In the genomic region with DNA sequence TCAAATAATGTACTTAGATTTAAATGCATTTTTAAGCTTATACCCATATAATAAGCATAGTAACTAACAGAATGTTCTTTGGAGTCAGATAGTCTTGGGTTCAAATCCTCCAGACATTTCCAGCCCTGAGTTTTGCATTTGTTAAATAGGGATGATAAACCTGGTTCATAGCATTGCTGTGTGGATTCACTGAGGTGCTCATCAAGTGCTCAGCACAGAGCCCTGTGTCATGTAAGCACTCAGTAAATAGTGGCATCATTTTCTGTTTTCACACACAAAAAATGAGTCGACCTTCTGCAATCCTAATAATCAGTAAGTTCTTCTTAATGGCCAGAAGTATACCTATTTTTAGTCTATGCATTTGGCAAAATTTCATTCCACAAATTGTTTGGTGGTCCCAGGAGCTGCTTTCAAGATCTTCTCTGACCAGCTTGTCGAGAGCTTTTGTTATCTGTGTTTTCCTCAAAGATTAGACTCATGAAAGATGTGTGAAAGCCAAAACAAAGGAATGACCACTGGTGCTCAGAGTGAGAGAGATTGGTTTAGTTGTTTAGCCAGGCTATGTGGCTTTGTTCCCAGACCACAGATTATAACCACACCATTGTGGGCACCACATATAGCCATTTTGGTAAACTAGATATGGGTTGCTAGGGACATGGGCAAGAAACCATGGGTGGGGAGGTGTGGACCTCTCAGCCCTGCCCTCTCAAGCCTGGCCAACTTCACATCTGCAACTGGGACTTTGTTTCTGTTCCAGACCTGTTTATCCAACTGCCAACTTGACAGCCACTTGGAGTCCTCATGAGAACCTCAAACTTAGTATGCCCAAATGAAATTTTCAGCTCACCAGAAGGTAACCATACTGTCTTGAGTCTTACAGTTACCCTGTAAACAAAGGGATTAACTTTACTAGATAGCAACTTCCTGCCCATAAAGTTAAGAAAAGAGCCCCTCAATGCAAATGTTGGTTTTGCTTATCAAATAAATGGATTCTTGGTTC, we compare ENCODE assay signal across 16 cellular contexts.
"Had no signal": no experiment of that assay in that cellular context is flagged by ENCODE, and none has a peak within 500 bp of the region (broad histone marks: within the 10 kb centered on the region; RNA-seq: fewer than 3 reads in every experiment).

No MANE protein-coding gene starts in this region.

- H3K27me3 ChIP-seq: breast epithelium, esophagus muscularis mucosa, sigmoid colon had no signal

- H3K4me3 ChIP-seq: breast epithelium, esophagus muscularis mucosa, lower lobe of right lung, sigmoid colon had no signal

- H3K36me3 ChIP-seq: breast epithelium, esophagus muscularis mucosa, lower lobe of right lung, sigmoid colon had no signal

- H3K9me3 ChIP-seq: breast epithelium, esophagus muscularis mucosa, lower lobe of right lung, sigmoid colon had no signal

- H3K27ac ChIP-seq: breast epithelium, esophagus muscularis mucosa, lower lobe of right lung, sigmoid colon had no signal

- ATAC-seq: activated T-cell treated with anti-CD3 and anti-CD28 coated beads, Interleukin-2, amount 50 U/mL, for 72 hours; left cardiac atrium; lower lobe of right lung; naive thymus-derived CD8-positive, alpha-beta T cell; WTC11 had no signal

- H3K4me1 ChIP-seq: breast epithelium, lower lobe of right lung, sigmoid colon had no signal

- DNase-seq: activated CD4-positive, alpha-beta T cell treated with anti-CD3 and anti-CD28 coated beads, Interleukin-2, amount 10 ng/mL, durations not matched to agents 7 days and 5 days; activated naive CD8-positive, alpha-beta T cell treated with anti-CD3 and anti-CD28 coated beads, Interleukin-2, amount 10 ng/mL, durations not matched to agents 7 days and 5 days; activated T-cell treated with anti-CD3 and anti-CD28 coated beads, Interleukin-2, amount 50 U/mL, for 72 hours; anterior cingulate cortex; foreskin fibroblast; glutamatergic neuron; left cardiac atrium; lower lobe of right lung; naive thymus-derived CD8-positive, alpha-beta T cell; sigmoid colon; stimulated activated CD4-positive, alpha-beta T cell treated with anti-CD3 and anti-CD28 coated beads, Interleukin-2, amount 100 ng/mL, for 48 hours; stimulated activated naive CD4-positive, alpha-beta T cell treated with Interleukin-2 at 50 U/mL for 16 hours; T-helper 9 cell had no signal
